ENCODE assay signal across 8 cellular contexts in genomic region chr6:24858154-24858801, GRCh38. TPM values are rescaled to one million over a fixed set of nuclear protein-coding genes. Genes with fewer than 3 reads are reported as not detected.
DNase-seq lines count a peak whose midpoint lies in the region; ATAC-seq lines count a peak whose summit lies in the region.

No MANE protein-coding gene starts in this region.

- peaks cover 31 to 99% (median 48%) of the 10 kb centered on the region in 3 donors for H3K36me3 Mint-ChIP-seq in naive thymus-derived CD8-positive, alpha-beta T cell

- H3K36me3 ChIP-seq in adipocyte (ENCODE audit: control insufficient read depth, insufficient read depth, low read length, severe bottlenecking) = peaks cover 61% of the 10 kb centered on the region

- H3K9ac ChIP-seq in adipocyte (ENCODE audit: low read length) = peak overlapping the region; percentile 24

- peak overlapping the region; percentile 88 to 98 (median 94) for H3K27ac Mint-ChIP-seq in naive thymus-derived CD8-positive, alpha-beta T cell

- no peaks in the 10 kb centered on the region for H3K27me3 Mint-ChIP-seq in naive thymus-derived CD8-positive, alpha-beta T cell

- no peaks in the 10 kb centered on the region for H3K27me3 ChIP-seq in adipocyte (replicated peaks; ENCODE audit: control insufficient read depth, insufficient read depth, low read length)

- POLR2A ChIA-PET in naive thymus-derived CD8-positive, alpha-beta T cell (lab: Charles Lee) = interaction anchor here (0.7 to 6.3 kb wide), 11 partner anchors 8 to 177 kb away, joined by 3 to 66 read pairs (median 13); partner anchors contain the start of gene RIPOR2

- H3K4me3 ChIP-seq in adipocyte (ENCODE audit: low read length) = peak overlapping the region; percentile 35

- H3K9me3 Mint-ChIP-seq in naive thymus-derived CD8-positive, alpha-beta T cell = no peaks in the 10 kb centered on the region

- DNase-seq in EL (peak; percentile 19), Kasumi-1 (lab: John Stamatoyannopoulos, UW) (peak; percentile 26 to 34), adipocyte (ENCODE audit: low read depth) (peak; percentile 69), kidney glomerular epithelial cell (lab: John Stamatoyannopoulos, UW) (no peak), NCI-H1105 treated with DMSO at 0.1 percent for 48 hours (lab: John Stamatoyannopoulos, UW) (no peak)
- peak in 5 of 10 donors; percentile 18 to 70 (median 52) for DNase-seq in naive thymus-derived CD8-positive, alpha-beta T cell
- no peak for DNase-seq in stimulated activated CD4-positive, alpha-beta T cell treated with anti-CD3 and anti-CD28 coated beads, Interleukin-15, amount 100 ng/mL, for 24 hours

- H3K9me3 ChIP-seq in adipocyte (ENCODE audit: control insufficient read depth, low read length) = no peaks in the 10 kb centered on the region

- H3K4me1 Mint-ChIP-seq in naive thymus-derived CD8-positive, alpha-beta T cell = peaks cover 37 to 81% (median 78%) of the 10 kb centered on the region in 4 donors

- peak; percentile 63 for ATAC-seq in GM21515 (IDR thresholded peaks at IDR 0.05; ENCODE audit: unreplicated experiment)
- ATAC-seq in naive thymus-derived CD8-positive, alpha-beta T cell = peak; percentile 39 to 42

- H3K4me1 ChIP-seq in adipocyte (ENCODE audit: control insufficient read depth, insufficient read depth, low read length) = peaks cover 21% of the 10 kb centered on the region

- peak overlapping the region; percentile 46 to 84 (median 72) for H3K4me3 Mint-ChIP-seq in naive thymus-derived CD8-positive, alpha-beta T cell

RNA-seq across cellular contexts. Expression of gene ARMH2, which starts 59.6 kb away (rescaled TPM):
- 1 to 10 TPM; 4.5 to 7.1 TPM for total RNA-seq in naive thymus-derived CD8-positive, alpha-beta T cell
- polyA plus RNA-seq in naive thymus-derived CD8-positive, alpha-beta T cell = under 1 TPM in 2 of 3 donors, not detected in 1; 0.26 to 0.27 TPM

Comparison
In these comparisons a context has a peak if more than half of its experiments do, and no peak if none do; other contexts are left out.
1. DNase-seq: peak in EL (single experiment), Kasumi-1 (2 of 2) and adipocyte (single experiment); none in stimulated activated CD4-positive, alpha-beta T cell treated with anti-CD3 and anti-CD28 coated beads, Interleukin-15, amount 100 ng/mL, for 24 hours (single experiment), kidney glomerular epithelial cell (single experiment) and NCI-H1105 treated with DMSO at 0.1 percent for 48 hours (single experiment).